1 cellular context compared by ENCODE assay signal in the genomic region with DNA sequence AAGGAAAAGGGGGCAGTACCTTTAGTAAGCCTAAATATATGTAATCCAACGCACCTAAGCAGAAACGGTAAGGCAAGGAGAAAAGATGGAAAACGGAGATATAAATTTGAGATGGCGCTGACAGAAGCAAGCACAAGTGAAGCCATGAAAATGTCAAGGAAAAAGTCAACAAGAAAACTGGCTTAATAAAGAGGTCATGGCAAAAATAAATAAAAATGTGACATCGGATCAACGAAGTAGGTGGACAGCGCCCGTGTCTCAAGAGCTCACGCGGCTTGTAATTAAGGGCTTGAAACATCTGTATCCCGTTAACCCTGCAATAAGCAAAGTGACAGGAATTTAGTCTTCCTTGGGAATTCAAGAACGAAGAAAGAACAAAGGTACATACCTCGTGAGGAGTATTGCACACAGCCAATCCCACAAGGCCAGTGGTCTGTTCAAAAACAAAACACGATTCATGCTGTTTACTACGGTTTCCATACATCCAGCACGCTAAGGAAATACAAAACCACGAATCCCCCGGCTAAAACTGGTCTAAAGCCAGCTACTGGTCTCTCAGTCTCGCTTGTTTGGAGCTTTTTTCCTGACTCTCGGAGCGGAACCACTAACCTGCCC.
TF ChIP-seq lines count a peak whose summit lies in the region.

No MANE protein-coding gene starts in this region.

TF ChIP-seq in endothelial cell of umbilical vein, 7 proteins besides CTCF, POLR2A, EP300 and RAD21 (continued from another document):
- TF ChIP-seq MYC (IDR thresholded peaks at IDR 0.05; ENCODE audit: low read depth, low read length) (no peak), JUN (IDR thresholded peaks at IDR 0.05; ENCODE audit: borderline replicate concordance, insufficient read depth, insufficient read length, low read depth) (no peak), MAX (IDR thresholded peaks at IDR 0.05; ENCODE audit: insufficient read depth, insufficient read length) (no peak), GATA2 (IDR thresholded peaks at IDR 0.05; ENCODE audit: insufficient read depth, insufficient read length, low read depth, low read length) (no peak), POLR2AphosphoS5 (IDR thresholded peaks at IDR 0.05; ENCODE audit: insufficient read depth, low read depth, low read length) (no peak)
